Comparison of ENCODE assay signal across 8 cellular contexts in the genomic region with DNA sequence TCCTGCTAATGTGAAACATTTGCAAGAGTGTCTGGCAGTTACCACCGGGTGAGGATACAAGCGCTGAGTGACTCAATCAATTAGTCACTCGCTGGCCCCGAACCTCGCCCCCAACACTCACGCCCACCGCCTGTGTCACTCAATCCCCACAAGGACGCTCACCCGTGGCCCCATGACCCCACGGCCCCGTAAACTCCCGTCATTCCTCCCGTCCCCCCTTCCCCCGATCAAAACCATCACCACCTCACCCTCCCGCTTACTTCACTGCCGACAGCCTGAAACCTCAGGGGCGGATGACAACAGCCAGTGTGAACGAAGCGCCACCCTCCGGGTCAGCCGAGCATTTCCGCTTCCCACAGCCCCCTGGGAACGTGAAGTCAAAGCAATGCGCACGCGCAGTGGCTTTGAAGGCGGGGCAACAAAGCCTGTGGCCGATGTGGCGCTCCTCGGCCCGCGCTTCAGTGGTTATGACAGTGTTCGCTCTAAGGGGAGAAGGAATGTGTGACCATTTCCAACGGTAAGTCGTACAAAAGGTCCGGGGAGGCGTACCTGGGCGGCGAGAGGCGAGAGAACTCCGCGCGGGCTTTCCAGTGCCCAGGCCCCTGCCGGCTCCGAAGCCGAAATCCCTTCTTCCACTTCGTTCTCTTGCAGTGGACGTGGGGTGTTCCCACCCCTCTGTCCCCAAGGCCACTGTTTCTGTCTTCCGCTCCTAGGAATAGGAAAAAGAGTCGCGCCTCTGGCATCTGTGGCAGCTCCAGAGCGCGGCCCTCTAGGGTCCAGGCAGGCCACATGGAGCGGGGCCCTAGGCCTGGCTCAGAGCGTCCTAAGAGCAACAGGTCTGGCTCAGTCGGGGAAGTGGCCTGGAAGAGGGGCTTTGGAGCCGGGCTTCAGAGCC. TPM values are rescaled to one million over a fixed set of nuclear protein-coding genes. Genes with fewer than 3 reads are reported as not detected.
DNase-seq lines count a peak whose midpoint lies in the region; ATAC-seq and TF ChIP-seq lines count a peak whose summit lies in the region.

A gene (minus strand): TSS at position 311 of the 895 bp plus-strand sequence. CDS start 3,334 bp downstream, outside the sequence.

- H3K27me3 ChIP-seq in HAP-1 (ENCODE audit: low read depth) (no peaks in the 10 kb centered on the region), gastroesophageal sphincter (no peaks in the 10 kb centered on the region), neutrophil (no peaks in the 10 kb centered on the region)

- WGBS in gastroesophageal sphincter (ENCODE audit: low coverage in 1 of 2), 2 donors, result 0% methylated on average over 3 of the region's 57 CpGs; no CpG with 5 or more reads in 1 of the 2 donors

- peaks cover 20% of the 10 kb centered on the region for H3K4me1 ChIP-seq in HAP-1
- H3K4me1 ChIP-seq in gastroesophageal sphincter, result peaks cover 0 to 32% (median 0%) of the 10 kb centered on the region in 3 donors
- H3K4me1 ChIP-seq in neutrophil (ENCODE audit: control insufficient read depth in 1 of 2, insufficient read depth in 1 of 2, low read depth in 1 of 2, low read length in 1 of 2), result peaks cover 10 to 28% of the 10 kb centered on the region in 2 experiments

- H3K4me3 ChIP-seq in HAP-1 (peak within 1 kb of the TSS; percentile 98), gastroesophageal sphincter (peak within 1 kb of the TSS; percentile 70 to 95), neutrophil (ENCODE audit: low read depth in 1 of 2, low read length in 1 of 2) (peak within 1 kb of the TSS; percentile 68 to 81)

- ATAC-seq in gastroesophageal sphincter, result peak; percentile 93

- no peak for TF ChIP-seq EP300 in gastroesophageal sphincter (IDR thresholded peaks at IDR 0.05)

- H3K27ac ChIP-seq in gastroesophageal sphincter (peak within 1 kb of the TSS; percentile 81 to 85 (median 83)), neutrophil (peak within 1 kb of the TSS; percentile 87), substantia nigra (ENCODE audit: low read depth, low read length, poor library complexity, severe bottlenecking) (peak within 1 kb of the TSS; percentile 53)

- no peaks in the 10 kb centered on the region for H3K9me3 ChIP-seq in HAP-1
- H3K9me3 ChIP-seq in gastroesophageal sphincter, result no peaks in the 10 kb centered on the region
- no peaks in the 10 kb centered on the region for H3K9me3 ChIP-seq in neutrophil

- DNase-seq in GF-D8 (lab: John Stamatoyannopoulos, UW) (peak; percentile 49), HAP-1 (ENCODE audit: low spot score in 2 of 2) (peak; percentile 91 to 98), M059J (ENCODE audit: low read depth) (peak; percentile 93), SHP77 treated with DMSO at 0.1 percent for 48 hours (lab: John Stamatoyannopoulos, UW) (peak; percentile 52), substantia nigra (lab: John Stamatoyannopoulos, UW) (peak; percentile 16 to 91 (median 74))
- DNase-seq in activated gamma-delta T cell treated with anti-CD3 and anti-CD28 coated beads, Interleukin-2, amount 50 U/mL, for 16 hours (ENCODE audit: low read depth), result peak; percentile 86

- peaks cover 44% of the 10 kb centered on the region for H3K36me3 ChIP-seq in HAP-1 (replicated peaks)
- no peaks in the 10 kb centered on the region for H3K36me3 ChIP-seq in gastroesophageal sphincter
- no peaks in the 10 kb centered on the region for H3K36me3 ChIP-seq in neutrophil

- peak; percentile 35 to 36 for TF ChIP-seq POLR2A in gastroesophageal sphincter (IDR thresholded peaks at IDR 0.05)

- in situ Hi-C loops in HAP-1 (cut with MboI; ENCODE audit: low sequenced_read_pairs), result no loop called here

- TF ChIP-seq CTCF in gastroesophageal sphincter (IDR thresholded peaks at IDR 0.05) (peak in 3 of 4 experiments; percentile 44 to 48 (median 48)), neutrophil (IDR thresholded peaks at IDR 0.05) (peak; percentile 70)

RNA-seq across cellular contexts. Expression of the gene that starts here (rescaled TPM):
- 3.0 and 3.4 TPM in 2 replicates for total RNA-seq in M059J (2014; rRNA removed; shearing (Covaris generic))
- 1 to 10 TPM; 3.1 to 5.7 (median 5.5) TPM for total RNA-seq in gastroesophageal sphincter

Comparison
In these comparisons a context has a peak if more than half of its experiments do, and no peak if none do; other contexts are left out.
1. Peak in every context shown above with its lines: DNase-seq, ATAC-seq, H3K4me3 ChIP-seq and H3K27ac ChIP-seq.